ENCODE assay signal across 8 cellular contexts in genomic region chr19:23075031-23075733, GRCh38. TPM values are rescaled to one million over a fixed set of nuclear protein-coding genes. Genes with fewer than 3 reads are reported as not detected.
A peak's percentile ranks its signal among the peaks of the same experiment; 100 is the strongest.
DNase-seq lines count a peak whose midpoint lies in the region; ATAC-seq and TF ChIP-seq lines count a peak whose summit lies in the region.

No MANE protein-coding gene starts in this region.

- in situ Hi-C loops in ACHN (cut with HindIII; ENCODE audit: low pct_ligation_motif_present, low pct_unique_long_range_greater_than_20kb, low sequenced_read_pairs): no loop called here

- no peaks in the 10 kb centered on the region for H3K36me3 ChIP-seq in adrenal gland (replicated peaks in 1 of 2)
- no peaks in the 10 kb centered on the region for H3K36me3 ChIP-seq in psoas muscle (ENCODE audit: insufficient read depth in 1 of 2, low read depth in 1 of 2)

- no peaks in the 10 kb centered on the region for H3K27me3 ChIP-seq in adrenal gland
- H3K27me3 ChIP-seq in right cardiac atrium (ENCODE audit: control insufficient read depth, insufficient read depth): no peaks in the 10 kb centered on the region
- H3K27me3 ChIP-seq in psoas muscle (ENCODE audit: insufficient read depth in 3 of 3, low read length in 2 of 3): peaks cover 0 to 17% (median 0%) of the 10 kb centered on the region in 3 donors

- H3K4me1 ChIP-seq in adrenal gland (replicated peaks in 1 of 2): no peaks in the 10 kb centered on the region
- no peaks in the 10 kb centered on the region for H3K4me1 ChIP-seq in right cardiac atrium (ENCODE audit: control insufficient read depth, insufficient read depth, low read length)
- H3K4me1 ChIP-seq in psoas muscle: no peaks in the 10 kb centered on the region

- WGBS in adrenal gland, 4 donors: 0 to 1% (median 1%) methylated on average over 6 to 48 of the region's 48 CpGs
- WGBS in right cardiac atrium: under 1% methylated on average over 48 of the region's 48 CpGs
- 1% methylated on average over 46 to 48 of the region's 48 CpGs for WGBS in psoas muscle, 3 donors

- TF ChIP-seq CTCF in adrenal gland (IDR thresholded peaks at IDR 0.05): no peak
- no peak for TF ChIP-seq CTCF in psoas muscle (IDR thresholded peaks at IDR 0.05)

- intact Hi-C loops in adrenal gland (cut with DNase I) (no loop called here), right cardiac atrium (cut with DNase I) (no loop called here), psoas muscle (cut with DNase I) (no loop called here)

- DNase-seq in ACHN (peak; percentile 2), GM19238 (ENCODE audit: insufficient read length, low spot score) (peak; percentile 30), NCI-H2029 (lab: John Stamatoyannopoulos, UW) (peak; percentile 78), adrenal gland (peak in 6 of 7 donors; percentile 15 to 58 (median 21)), right cardiac atrium (peak; percentile 78 to 89 (median 88)), psoas muscle (peak; percentile 45 to 62), DMS153 (lab: John Stamatoyannopoulos, UW) (no peak)

- TF ChIP-seq POLR2A in adrenal gland (IDR thresholded peaks at IDR 0.05): no peak

- no peak overlapping the region for H3K27ac ChIP-seq in adrenal gland
- H3K27ac ChIP-seq in right cardiac atrium (ENCODE audit: low read length): no peak overlapping the region
- H3K27ac ChIP-seq in psoas muscle: no peak overlapping the region

- H3K4me3 ChIP-seq in adrenal gland (peak overlapping the region in 3 of 4 donors; percentile 4 to 45 (median 25)), right cardiac atrium (ENCODE audit: low read length) (peak overlapping the region; percentile 63), psoas muscle (peak overlapping the region; percentile 64)

- H3K9me3 ChIP-seq in adrenal gland (replicated peaks in 1 of 3): no peaks in the 10 kb centered on the region
- no peaks in the 10 kb centered on the region for H3K9me3 ChIP-seq in right cardiac atrium (ENCODE audit: control insufficient read depth, low read length)
- no peaks in the 10 kb centered on the region for H3K9me3 ChIP-seq in psoas muscle

- ATAC-seq in right cardiac atrium (peak; percentile 95 to 96), psoas muscle (peak in 1 of 4 donors; percentile 58), HG02588 (IDR thresholded peaks at IDR 0.05; ENCODE audit: unreplicated experiment) (no peak)

RNA-seq across cellular contexts. Expression of gene ZNF730, which starts 41.6 kb away (rescaled TPM):
- 1 to 10 TPM in 1 of 8 donors, under 1 TPM in 2, not detected in 5; 0.18 to 1.3 (median 0.28) TPM for total RNA-seq in adrenal gland
- under 1 TPM in 1 of 3 donors, not detected in 2; 0.13 TPM for polyA plus RNA-seq in adrenal gland
- total RNA-seq in right cardiac atrium: under 1 TPM in 3 of 4 donors, not detected in 1; 0.39 to 0.54 (median 0.43) TPM
- polyA plus RNA-seq in right cardiac atrium: 0.18 TPM
- total RNA-seq in psoas muscle: under 1 TPM in 2 of 4 donors, not detected in 2; 0.10 to 0.19 TPM
- under 1 TPM in 2 of 3 donors, not detected in 1; 0.01 to 0.16 TPM for polyA plus RNA-seq in psoas muscle
